In the genomic region with DNA sequence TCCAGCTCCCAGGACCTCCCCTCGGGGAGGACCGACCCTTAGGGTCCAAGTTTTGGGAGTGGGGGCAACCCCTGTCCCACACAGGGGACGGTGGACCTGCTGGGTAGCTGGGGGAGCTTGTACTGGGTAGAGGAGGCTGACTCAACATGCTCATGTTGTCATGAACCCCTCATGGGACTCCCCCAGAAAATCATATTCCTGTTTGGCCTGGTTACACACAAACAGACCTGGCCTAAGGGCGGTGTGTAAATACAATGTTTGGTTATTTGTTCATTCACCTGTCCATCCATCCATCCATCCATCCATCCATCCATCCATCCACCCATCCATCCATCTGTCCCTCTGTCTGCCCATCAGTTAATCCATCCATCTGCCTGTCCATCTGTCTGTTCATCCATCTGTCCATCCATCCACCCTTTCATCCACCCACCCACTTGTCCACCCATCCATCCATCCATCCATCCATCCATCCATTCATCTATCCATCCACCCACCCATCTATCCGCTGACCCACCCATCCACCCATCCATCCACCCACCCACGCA, we compare ENCODE assay signal across 26 cellular contexts.
"Had no signal": no experiment of that assay in that cellular context is flagged by ENCODE, and none has a peak within 500 bp of the region (broad histone marks: within the 10 kb centered on the region; RNA-seq: fewer than 3 reads in every experiment).

No MANE protein-coding gene starts in this region.

- H3K4me3 ChIP-seq: cardiac muscle cell, esophagus squamous epithelium, heart right ventricle, lung, tibial nerve had no signal

- H3K9me3 Mint-ChIP-seq: activated naive CD4-positive, alpha-beta T cell treated with anti-CD3 and anti-CD28 coated beads, Interleukin-2, amount 50 U/mL, for 72 hours; activated T-cell treated with anti-CD3 and anti-CD28 coated beads, Interleukin-2, amount 50 U/mL, for 24 hours; endodermal cell; natural killer cell treated with Interleukin-12 subunit alpha and Interleukin-12 subunit beta and Interleukin-15 and Interleukin-18, amount 100 ng/mL, for 72 hours; T-helper 1 cell treated with Interleukin-12 subunit alpha and Interleukin-12 subunit beta and Interleukin-4 antibody, amounts not matched to agents 30 μg/mL and 1 μg/mL, for 36 hours had no signal

- H3K27ac Mint-ChIP-seq: activated naive CD4-positive, alpha-beta T cell treated with anti-CD3 and anti-CD28 coated beads, Interleukin-2, amount 50 U/mL, for 72 hours; activated T-cell treated with anti-CD3 and anti-CD28 coated beads, Interleukin-2, amount 50 U/mL, for 24 hours; endodermal cell; natural killer cell treated with Interleukin-12 subunit alpha and Interleukin-12 subunit beta and Interleukin-15 and Interleukin-18, amount 100 ng/mL, for 72 hours; progenitor cell of endocrine pancreas; T-helper 1 cell treated with Interleukin-12 subunit alpha and Interleukin-12 subunit beta and Interleukin-4 antibody, amounts not matched to agents 30 μg/mL and 1 μg/mL, for 36 hours had no signal

- H3K9me3 ChIP-seq: esophagus squamous epithelium, heart right ventricle, neutrophil, SK-N-SH, tibial nerve had no signal

- DNase-seq: activated CD4-positive, alpha-beta T cell treated with anti-CD3 and anti-CD28 coated beads, Interleukin-2, amount 50 U/mL, for 1 hour; activated naive CD4-positive, alpha-beta T cell; activated T-cell treated with anti-CD3 and anti-CD28 coated beads, Interleukin-2, amount 50 U/mL, for 24 hours; cortex of kidney; endodermal cell; esophagus squamous epithelium; foreskin melanocyte; kidney glomerular epithelial cell; mesendoderm; SK-N-SH; stimulated activated CD4-positive, alpha-beta T cell treated with anti-CD3 and anti-CD28 coated beads, Interleukin-2, amount 100 ng/mL, for 24 hours; stimulated activated naive CD4-positive, alpha-beta T cell; SW 1271; T-helper 9 cell had no signal

- H3K4me3 Mint-ChIP-seq: activated T-cell treated with anti-CD3 and anti-CD28 coated beads, Interleukin-2, amount 50 U/mL, for 24 hours; endodermal cell; natural killer cell treated with Interleukin-12 subunit alpha and Interleukin-12 subunit beta and Interleukin-15 and Interleukin-18, amount 100 ng/mL, for 72 hours; T-helper 1 cell treated with Interleukin-12 subunit alpha and Interleukin-12 subunit beta and Interleukin-4 antibody, amounts not matched to agents 30 μg/mL and 1 μg/mL, for 36 hours had no signal

- H3K36me3 Mint-ChIP-seq: activated naive CD4-positive, alpha-beta T cell treated with anti-CD3 and anti-CD28 coated beads, Interleukin-2, amount 50 U/mL, for 72 hours; natural killer cell treated with Interleukin-12 subunit alpha and Interleukin-12 subunit beta and Interleukin-15 and Interleukin-18, amount 100 ng/mL, for 72 hours had no signal

- H3K27me3 Mint-ChIP-seq: activated T-cell treated with anti-CD3 and anti-CD28 coated beads, Interleukin-2, amount 50 U/mL, for 24 hours; natural killer cell treated with Interleukin-12 subunit alpha and Interleukin-12 subunit beta and Interleukin-15 and Interleukin-18, amount 100 ng/mL, for 72 hours had no signal

- ATAC-seq: heart right ventricle; left lobe of liver; natural killer cell treated with Interleukin-12 subunit alpha and Interleukin-12 subunit beta and Interleukin-15 and Interleukin-18, amount 100 ng/mL, for 72 hours had no signal

- H3K27ac ChIP-seq: cardiac muscle cell, epithelial cell of prostate, esophagus squamous epithelium, heart right ventricle, neutrophil, tibial nerve, VCaP had no signal

- H3K36me3 ChIP-seq: cardiac muscle cell, esophagus squamous epithelium, heart right ventricle, neutrophil, tibial nerve had no signal
